Comparison of ENCODE assay signal across 17 cellular contexts in the genomic region with DNA sequence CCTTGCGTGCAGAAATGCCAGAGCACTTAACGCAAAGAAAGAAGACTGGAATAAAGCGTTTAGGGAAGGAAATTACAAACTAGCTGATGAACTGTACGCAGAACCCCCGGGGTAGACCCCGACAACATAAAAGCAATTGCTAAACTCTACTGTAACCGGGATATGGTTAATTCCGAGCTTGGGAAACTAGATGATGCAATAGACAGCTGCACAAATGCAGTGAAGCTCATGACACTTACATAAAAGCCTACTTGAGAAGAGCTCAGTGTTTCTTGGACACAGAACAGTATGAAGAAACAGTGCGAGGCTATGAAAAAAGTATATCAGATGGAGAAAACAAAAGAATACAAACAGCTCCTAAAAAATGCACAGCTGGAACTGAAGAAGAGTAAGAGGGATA. TPM values are rescaled to one million over a fixed set of nuclear protein-coding genes. Genes with fewer than 3 reads are reported as not detected.
DNase-seq lines count a peak whose midpoint lies in the region; ATAC-seq and TF ChIP-seq lines count a peak whose summit lies in the region.
"Had no signal": no experiment of that assay in that cellular context is flagged by ENCODE, and none has a peak within 500 bp of the region (broad histone marks: within the 10 kb centered on the region; RNA-seq: fewer than 3 reads in every experiment).

No MANE protein-coding gene starts in this region.

- peaks cover 10% of the 10 kb centered on the region for H3K4me1 Mint-ChIP-seq in WTC11

- H3K27me3 ChIP-seq in right cardiac atrium (ENCODE audit: control insufficient read depth, insufficient read depth): no peaks in the 10 kb centered on the region
- no peaks in the 10 kb centered on the region for H3K27me3 ChIP-seq in subcutaneous abdominal adipose tissue (ENCODE audit: control insufficient read depth in 5 of 5, insufficient read depth in 4 of 5, low read length in 5 of 5)

- in situ Hi-C loops in KBM-7 (cut with MboI; ENCODE audit: low pct_unique_long_range_greater_than_20kb, low sequenced_read_pairs): no loop called here

- no peak for TF ChIP-seq CTCF in WTC11 (IDR thresholded peaks at IDR 0.05)

- H3K27ac ChIP-seq in right cardiac atrium (ENCODE audit: low read length): no peak overlapping the region
- H3K27ac ChIP-seq in subcutaneous abdominal adipose tissue (ENCODE audit: low read depth, low read length): peak overlapping the region; percentile 14

- H3K9me3 Mint-ChIP-seq in WTC11: peaks cover 8% of the 10 kb centered on the region
- H3K9me3 Mint-ChIP-seq: activated T-helper 2 cell treated with anti-CD3 and anti-CD28 coated beads, Interferon-gamma antibody, Interleukin-2, Interleukin-4, amounts not matched to agents 10 μg/mL and 5 μg/mL and 100 μg/mL, durations not matched to agents 14 hours and 24 hours and 36 hours; central memory CD8-positive, alpha-beta T cell had no signal

- H3K4me3 ChIP-seq in right cardiac atrium (ENCODE audit: low read length) (no peak overlapping the region), subcutaneous abdominal adipose tissue (ENCODE audit: low read depth in 1 of 5, low read length in 5 of 5) (no peak overlapping the region)

- no peaks in the 10 kb centered on the region for H3K27me3 Mint-ChIP-seq in WTC11 (ENCODE audit: low read depth)
- H3K27me3 Mint-ChIP-seq: central memory CD8-positive, alpha-beta T cell had no signal

- 71% methylated on average over 9 of the region's 9 CpGs for WGBS in right cardiac atrium

- POLR2A ChIA-PET in WTC11 (lab: Charles Lee): interaction anchor here (0.6 kb wide), 1 partner anchor 1239 kb away, joined by 3 read pairs; no protein-coding TSS in a partner anchor

- H3K4me1 ChIP-seq in right cardiac atrium (ENCODE audit: control insufficient read depth, insufficient read depth, low read length): no peaks in the 10 kb centered on the region
- peaks cover 0 to 23% (median 17%) of the 10 kb centered on the region in 5 donors for H3K4me1 ChIP-seq in subcutaneous abdominal adipose tissue (ENCODE audit: control insufficient read depth in 5 of 5, insufficient read depth in 5 of 5, low read length in 5 of 5)

- H3K9me3 ChIP-seq in right cardiac atrium (ENCODE audit: control insufficient read depth, low read length): no peaks in the 10 kb centered on the region
- no peaks in the 10 kb centered on the region for H3K9me3 ChIP-seq in subcutaneous abdominal adipose tissue (ENCODE audit: control insufficient read depth in 5 of 5, low read length in 5 of 5)

- no peak for ATAC-seq in WTC11
- peak; percentile 70 to 71 for ATAC-seq in right cardiac atrium
- ATAC-seq in HG03342 (IDR thresholded peaks at IDR 0.05; ENCODE audit: unreplicated experiment): no peak
- ATAC-seq in HG02938 (IDR thresholded peaks at IDR 0.05; ENCODE audit: unreplicated experiment): no peak
- ATAC-seq: activated CD4-positive, CD25-positive, alpha-beta regulatory T cell treated with anti-CD3 and anti-CD28 coated beads, Interleukin-2, amount 50 U/mL, for 24 hours had no signal

- H3K27ac Mint-ChIP-seq in WTC11: no peak overlapping the region
- H3K27ac Mint-ChIP-seq: activated T-helper 2 cell treated with anti-CD3 and anti-CD28 coated beads, Interferon-gamma antibody, Interleukin-2, Interleukin-4, amounts not matched to agents 10 μg/mL and 5 μg/mL and 100 μg/mL, durations not matched to agents 14 hours and 24 hours and 36 hours had no signal

- no peaks in the 10 kb centered on the region for H3K36me3 ChIP-seq in subcutaneous abdominal adipose tissue (ENCODE audit: control insufficient read depth in 5 of 5, insufficient read depth in 5 of 5, low read length in 5 of 5)

- no peak overlapping the region for H3K4me3 Mint-ChIP-seq in WTC11
- H3K4me3 Mint-ChIP-seq: central memory CD8-positive, alpha-beta T cell had no signal

- intact Hi-C loops in right cardiac atrium (cut with DNase I): no loop called here

- peak; percentile 82 for DNase-seq in KBM-7
- no peak for DNase-seq in WTC11 (ENCODE audit: low spot score)
- no peak for DNase-seq in right cardiac atrium
- no peak for DNase-seq in cerebellar cortex (ENCODE audit: low spot score)
- no peak for DNase-seq in DMS153 (lab: John Stamatoyannopoulos, UW)
- DNase-seq: COR-L47; NCI-H2227 treated with DMSO at 0.1 percent for 48 hours; occipital lobe; stimulated activated CD4-positive, alpha-beta T cell treated with anti-CD3 and anti-CD28 coated beads, Interleukin-2, amount 100 ng/mL, for 24 hours; stimulated activated naive CD4-positive, alpha-beta T cell treated with Interleukin-2 at 50 U/mL for 16 hours had no signal

- no peaks in the 10 kb centered on the region for H3K36me3 Mint-ChIP-seq in WTC11

- CTCF ChIA-PET in WTC11 (lab: Charles Lee): interaction anchor here (1.1 kb wide), 1 partner anchor 88 kb away, joined by 3 read pairs; no protein-coding TSS in a partner anchor

- H3K9ac ChIP-seq in subcutaneous abdominal adipose tissue (ENCODE audit: low read length in 5 of 5): no peak overlapping the region

TF ChIP-seq in WTC11, 78 proteins besides CTCF, POLR2A, EP300 and RAD21:
- TF ChIP-seq GABPB1 (CRISPR knock-in tag; IDR thresholded peaks at IDR 0.05): peak; percentile 64
- TF ChIP-seq, protein P1, sequence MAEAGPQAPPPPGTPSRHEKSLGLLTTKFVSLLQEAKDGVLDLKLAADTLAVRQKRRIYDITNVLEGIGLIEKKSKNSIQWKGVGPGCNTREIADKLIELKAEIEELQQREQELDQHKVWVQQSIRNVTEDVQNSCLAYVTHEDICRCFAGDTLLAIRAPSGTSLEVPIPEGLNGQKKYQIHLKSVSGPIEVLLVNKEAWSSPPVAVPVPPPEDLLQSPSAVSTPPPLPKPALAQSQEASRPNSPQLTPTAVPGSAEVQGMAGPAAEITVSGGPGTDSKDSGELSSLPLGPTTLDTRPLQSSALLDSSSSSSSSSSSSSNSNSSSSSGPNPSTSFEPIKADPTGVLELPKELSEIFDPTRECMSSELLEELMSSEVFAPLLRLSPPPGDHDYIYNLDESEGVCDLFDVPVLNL (CRISPR knock-in tag; IDR thresholded peaks at IDR 0.05; ENCODE audit: borderline replicate concordance, low read depth): no peak
TF ChIP-seq in WTC11: peak in this region for 1.

RNA-seq across cellular contexts. Expression of a gene that starts 35.6 kb away (rescaled TPM):
- total RNA-seq in WTC11 (2021) (63.4 to 82.3 TPM (median 81.8 TPM) in 3 replicates), right cardiac atrium (100 to 1,000 TPM in 3 of 4 donors, 10 to 100 TPM in 1; 67.9 to 138 (median 113) TPM)
- 35.7 TPM for polyA plus RNA-seq in right cardiac atrium

RNA-seq across cellular contexts. Expression of a gene that starts 47.0 kb away (rescaled TPM):
- total RNA-seq in WTC11 (2021) (0.07 to 0.16 TPM (median 0.15 TPM) in 3 replicates), right cardiac atrium (100 to 1,000 TPM in 2 of 4 donors, 10 to 100 TPM in 2; 66.0 to 136 (median 103) TPM)
- polyA plus RNA-seq in right cardiac atrium: 48.7 TPM
- total RNA-seq: kidney epithelial cell had no signal

Comparison
In these comparisons a context has a peak if more than half of its experiments do, and no peak if none do; other contexts are left out.
1. ATAC-seq: peak in right cardiac atrium (2 of 2); none in WTC11 (single experiment), HG03342 (single experiment) and HG02938 (single experiment).
2. RNA of a gene that starts 47.0 kb away (total RNA-seq): 66.0 to 136 TPM in right cardiac atrium; 0.07 to 0.16 TPM in WTC11; every median in the first group is over 10 times any median in the second.